Comparison of ENCODE assay signal across 8 cellular contexts in the genomic region with DNA sequence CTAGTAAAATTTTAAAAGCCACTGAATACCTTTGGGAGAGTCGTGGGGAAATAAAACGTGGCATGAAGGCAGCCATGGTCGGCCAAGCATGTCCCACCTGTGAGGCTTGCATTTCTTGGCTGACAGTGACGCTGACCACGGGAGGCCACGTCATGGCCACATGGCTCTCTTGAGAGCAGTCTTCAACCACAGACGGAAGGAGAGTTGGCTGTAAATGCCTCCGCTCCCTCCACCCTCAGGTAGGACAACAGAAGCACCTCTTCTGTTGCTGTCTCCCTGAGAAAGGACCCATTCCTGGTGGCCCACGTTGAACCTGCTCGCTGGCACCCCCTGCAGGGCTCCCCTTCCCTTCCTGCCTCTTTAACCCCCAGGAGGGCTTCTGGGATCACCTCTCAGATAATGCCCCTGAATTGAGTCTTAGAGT. TPM values are rescaled to one million over a fixed set of nuclear protein-coding genes. Genes with fewer than 3 reads are reported as not detected.
A peak's percentile ranks its signal among the peaks of the same experiment; 100 is the strongest.
DNase-seq lines count a peak whose midpoint lies in the region; ATAC-seq, FAIRE-seq and TF ChIP-seq lines count a peak whose summit lies in the region.

No MANE protein-coding gene starts in this region.

- CTCF ChIA-PET in activated naive CD4-positive, alpha-beta T cell treated with anti-CD3 and anti-CD28 coated beads, Interleukin-2, amount 10 ng/mL, durations not matched to agents 7 days and 5 days (lab: Charles Lee): no interaction called here

- DNase-seq in activated naive CD4-positive, alpha-beta T cell treated with anti-CD3 and anti-CD28 coated beads, Interleukin-2, amount 10 ng/mL, durations not matched to agents 7 days and 5 days: peak; percentile 60
- DNase-seq in activated naive CD4-positive, alpha-beta T cell (lab: John Stamatoyannopoulos, UW): no peak
- peak; percentile 23 to 26 for DNase-seq in SHP77 (lab: John Stamatoyannopoulos, UW)
- peak; percentile 56 for DNase-seq in left ventricle myocardium superior
- no peak for DNase-seq in OCI-M2 (lab: John Stamatoyannopoulos, UW; ENCODE audit: unreplicated experiment)
- no peak for DNase-seq in HTR-8/SVneo (ENCODE audit: insufficient read length, low spot score)
- DNase-seq in omental fat pad (ENCODE audit: low spot score): no peak

- peaks cover 6% of the 10 kb centered on the region for H3K4me1 Mint-ChIP-seq in activated naive CD4-positive, alpha-beta T cell treated with anti-CD3 and anti-CD28 coated beads, Interleukin-2, amount 10 ng/mL, durations not matched to agents 7 days and 5 days

- H3K27ac Mint-ChIP-seq in activated naive CD4-positive, alpha-beta T cell treated with anti-CD3 and anti-CD28 coated beads, Interleukin-2, amount 10 ng/mL, durations not matched to agents 7 days and 5 days: no peak overlapping the region

- intact Hi-C loops in left ventricle myocardium superior (cut with micrococcal nuclease): no loop called here

- peaks cover 30% of the 10 kb centered on the region for H3K27me3 Mint-ChIP-seq in activated naive CD4-positive, alpha-beta T cell treated with anti-CD3 and anti-CD28 coated beads, Interleukin-2, amount 10 ng/mL, durations not matched to agents 7 days and 5 days

- no peaks in the 10 kb centered on the region for H3K36me3 Mint-ChIP-seq in activated naive CD4-positive, alpha-beta T cell treated with anti-CD3 and anti-CD28 coated beads, Interleukin-2, amount 10 ng/mL, durations not matched to agents 7 days and 5 days

- no peaks in the 10 kb centered on the region for H3K9me3 Mint-ChIP-seq in activated naive CD4-positive, alpha-beta T cell treated with anti-CD3 and anti-CD28 coated beads, Interleukin-2, amount 10 ng/mL, durations not matched to agents 7 days and 5 days

- TF ChIP-seq CTCF in omental fat pad (IDR thresholded peaks at IDR 0.05): no peak

- ATAC-seq in HG02981 (IDR thresholded peaks at IDR 0.05; ENCODE audit: unreplicated experiment): peak; percentile 62
- ATAC-seq in left ventricle myocardium superior: peak; percentile 13
- ATAC-seq in omental fat pad (ENCODE audit: low FRiP score): no peak

- no peak overlapping the region for H3K4me3 Mint-ChIP-seq in activated naive CD4-positive, alpha-beta T cell treated with anti-CD3 and anti-CD28 coated beads, Interleukin-2, amount 10 ng/mL, durations not matched to agents 7 days and 5 days

- no peak for FAIRE-seq in HTR-8/SVneo (lab: Jason Lieb, UNC)

RNA-seq across cellular contexts. Expression of a gene that starts 10.6 kb away (rescaled TPM):
- 2.9 TPM for total RNA-seq in left ventricle myocardium superior
- 10 to 100 TPM; 11.8 to 37.2 (median 28.8) TPM for total RNA-seq in omental fat pad

RNA-seq across cellular contexts. Expression of a gene that starts 11.1 kb away (rescaled TPM):
- total RNA-seq in left ventricle myocardium superior: 36.4 TPM
- 10 to 100 TPM; 29.9 to 62.9 (median 43.7) TPM for total RNA-seq in omental fat pad

RNA-seq across cellular contexts. Expression of a gene that starts 22.1 kb away (rescaled TPM):
- total RNA-seq in left ventricle myocardium superior (0.27 TPM), omental fat pad (1 to 10 TPM; 1.9 to 4.6 (median 3.0) TPM)

RNA-seq across cellular contexts. Expression of a gene that starts 29.9 kb away (rescaled TPM):
- total RNA-seq in left ventricle myocardium superior (24.4 TPM), omental fat pad (10 to 100 TPM; 20.0 to 36.7 (median 29.8) TPM)

Comparison
In these comparisons a context has a peak if more than half of its experiments do, and no peak if none do; other contexts are left out.
1. DNase-seq: peak in activated naive CD4-positive, alpha-beta T cell treated with anti-CD3 and anti-CD28 coated beads, Interleukin-2, amount 10 ng/mL, durations not matched to agents 7 days and 5 days (single experiment), SHP77 (2 of 2) and left ventricle myocardium superior (single experiment); none in activated naive CD4-positive, alpha-beta T cell (0 of 4), OCI-M2 (single experiment), HTR-8/SVneo (single experiment) and omental fat pad (single experiment).